In the genomic region with DNA sequence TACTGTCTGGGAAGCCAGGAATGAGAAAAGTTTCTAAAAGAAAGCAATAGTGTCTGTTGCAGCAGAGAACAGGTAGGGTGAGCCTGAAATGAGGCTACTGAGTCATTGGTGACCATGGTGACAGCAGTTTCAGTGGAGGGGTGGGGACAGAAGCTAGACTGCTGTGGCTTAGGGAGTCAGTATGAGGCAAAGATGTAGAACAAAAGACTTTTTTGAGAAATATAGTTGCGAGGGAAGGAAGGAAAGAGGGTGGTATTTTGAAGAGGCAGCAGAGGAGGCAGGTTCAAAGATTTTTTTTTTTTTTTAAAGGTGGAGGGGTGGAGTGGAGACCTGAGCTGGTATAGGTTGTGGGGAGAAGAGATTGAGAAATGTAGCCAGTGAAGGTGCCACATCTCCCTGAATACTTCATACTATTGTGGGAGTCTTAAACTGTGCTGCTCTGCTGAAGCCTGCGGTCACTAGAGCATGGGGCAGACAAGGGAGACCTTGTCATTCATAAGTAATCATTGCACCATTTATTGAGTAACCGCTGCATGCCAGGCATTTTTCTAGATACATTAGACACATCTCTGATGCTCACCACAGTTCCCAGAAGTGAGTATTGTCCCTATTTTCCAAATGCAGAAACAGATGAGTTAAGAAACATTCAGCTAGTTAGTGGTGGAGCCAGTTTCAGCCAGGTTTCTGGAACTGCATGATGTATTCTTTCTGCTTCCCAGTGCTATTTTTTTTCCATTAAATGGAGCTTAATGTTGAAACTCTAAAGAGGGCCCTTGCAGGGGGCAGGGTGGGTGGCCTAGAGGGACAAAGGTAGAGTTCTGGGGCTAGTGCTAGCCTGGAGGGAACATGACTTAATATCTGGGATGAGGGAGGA, we compare ENCODE assay signal across 8 cellular contexts. TPM values are rescaled to one million over a fixed set of nuclear protein-coding genes. Genes with fewer than 3 reads are reported as not detected.
DNase-seq lines count a peak whose midpoint lies in the region; ATAC-seq and TF ChIP-seq lines count a peak whose summit lies in the region.

No MANE protein-coding gene starts in this region.

- ATAC-seq in GM18873 (IDR thresholded peaks at IDR 0.05; ENCODE audit: low FRiP score, unreplicated experiment) = no peak

- peak; percentile 84 for DNase-seq in AG08395 (ENCODE audit: low spot score)
- peak; percentile 68 for DNase-seq in GM20000 (ENCODE audit: low spot score)
- peak; percentile 87 for DNase-seq in HT-29 (ENCODE audit: low spot score)
- peak; percentile 60 to 74 for DNase-seq in activated CD4-positive, alpha-beta T cell treated with anti-CD3 and anti-CD28 coated beads, Interleukin-2, amount 50 U/mL, for 48 hours
- DNase-seq in epithelial cell of esophagus (ENCODE audit: low read depth) = peak; percentile 91
- DNase-seq in retina = peak; percentile 5
- DNase-seq in Kasumi-1 (lab: John Stamatoyannopoulos, UW) = no peak

- no peak overlapping the region for H3K4me3 ChIP-seq in epithelial cell of esophagus (ENCODE audit: low read length)

- TF ChIP-seq CTCF in GM20000 (IDR thresholded peaks at IDR 0.05; ENCODE audit: extremely low read depth, missing control alignments) (no peak), epithelial cell of esophagus (IDR thresholded peaks at IDR 0.05; ENCODE audit: insufficient read depth, low read depth, low read length, missing control alignments) (no peak)

RNA-seq across cellular contexts. Expression of gene STIM1, which starts 49.9 kb away (rescaled TPM):
- 28.3 and 29.4 TPM in 2 replicates for total RNA-seq in HT-29 (2014; rRNA removed; shearing (Covaris generic))

Comparison
In these comparisons a context has a peak if more than half of its experiments do, and no peak if none do; other contexts are left out.
1. DNase-seq: peak in AG08395 (single experiment), GM20000 (single experiment), HT-29 (single experiment), activated CD4-positive, alpha-beta T cell treated with anti-CD3 and anti-CD28 coated beads, Interleukin-2, amount 50 U/mL, for 48 hours (2 of 2), epithelial cell of esophagus (single experiment) and retina (single experiment); none in Kasumi-1 (0 of 2).